18 cellular contexts compared by ENCODE assay signal in genomic region chr19:50202399-50202798, GRCh38. TPM values are rescaled to one million over a fixed set of nuclear protein-coding genes. Genes with fewer than 3 reads are reported as not detected.
DNase-seq lines count a peak whose midpoint lies in the region; ATAC-seq and TF ChIP-seq lines count a peak whose summit lies in the region.
"Had no signal": no experiment of that assay in that cellular context is flagged by ENCODE, and none has a peak within 500 bp of the region (broad histone marks: within the 10 kb centered on the region; RNA-seq: fewer than 3 reads in every experiment).

No MANE protein-coding gene starts in this region.

- H2AFZ ChIP-seq in HCT116 (ENCODE audit: low read depth, low read length, poor library complexity, severe bottlenecking) = peak overlapping the region; percentile 57

- TF ChIP-seq EP300 in tibial nerve (IDR thresholded peaks at IDR 0.05) = no peak

- H3K79me2 ChIP-seq in HCT116 (ENCODE audit: insufficient read depth, low read length) = 0 out of 2 replicates have a peak, but pooled peaks cover 8% of the 10 kb centered on the region

- H3K36me3 ChIP-seq in HCT116 (ENCODE audit: control insufficient read depth in 1 of 2, insufficient read depth in 2 of 2, low read length in 2 of 2) (no peaks in the 10 kb centered on the region), tibial nerve (no peaks in the 10 kb centered on the region)

- peaks cover 25 to 34% of the 10 kb centered on the region in 2 experiments for H3K4me1 ChIP-seq in HCT116 (ENCODE audit: control insufficient read depth in 1 of 2, insufficient read depth in 2 of 2, low read length in 2 of 2)
- H3K4me1 ChIP-seq in tibial nerve = peaks cover 0 to 61% (median 2%) of the 10 kb centered on the region in 4 donors

- CTCF ChIA-PET in HCT116 (lab: Charles Lee) = no interaction called here

- no peak overlapping the region for H3K9ac ChIP-seq in HCT116 (ENCODE audit: low read length)

- POLR2A ChIA-PET in HCT116 (lab: Charles Lee) = no interaction called here

- H3K4me2 ChIP-seq in HCT116 (ENCODE audit: low read length) = peak overlapping the region; percentile 92

- peak overlapping the region; percentile 34 for H3K4me3 Mint-ChIP-seq in neural crest cell
- H3K4me3 Mint-ChIP-seq: CD4-positive, CD25-positive, alpha-beta regulatory T cell had no signal

- H3K4me1 Mint-ChIP-seq in neural crest cell = peaks cover 15% of the 10 kb centered on the region

- RAD21 ChIA-PET in HCT116 (lab: Charles Lee; ENCODE audit: low non-redundant PET in 1 of 2, low total read pairs in 2 of 2, uncharacterized antibody in 2 of 2, unreplicated experiment in 2 of 2) = no interaction called here

- H3K27me3 Mint-ChIP-seq in neural crest cell (ENCODE audit: low read depth) = peaks cover 64% of the 10 kb centered on the region

- H3K9me3 ChIP-seq in HCT116 (ENCODE audit: control insufficient read depth in 1 of 2, insufficient read depth in 1 of 2, low read depth in 1 of 2, low read length in 2 of 2) = no peaks in the 10 kb centered on the region
- no peaks in the 10 kb centered on the region for H3K9me3 ChIP-seq in tibial nerve

- intact Hi-C loops in HCT116 (cut with micrococcal nuclease) = no loop called here

- no peak for ATAC-seq in HCT116
- ATAC-seq: GM12878 had no signal

- H4K20me1 ChIP-seq in HCT116 (ENCODE audit: insufficient read depth) = no peaks in the 10 kb centered on the region

- no peaks in the 10 kb centered on the region for H3K9me3 Mint-ChIP-seq in neural crest cell

- H3K27ac ChIP-seq in HCT116 (ENCODE audit: low read depth, low read length) = no peak overlapping the region
- peak overlapping the region; percentile 69 for H3K27ac ChIP-seq in caudate nucleus (ENCODE audit: low read depth, low read length)
- peak overlapping the region; percentile 9 to 92 (median 68) for H3K27ac ChIP-seq in tibial nerve

- TF ChIP-seq CTCF in HCT116 (IDR thresholded peaks at IDR 0.05 in 2 of 3, conservative IDR thresholded peaks at IDR 0.05 in 1 of 3; ENCODE audit: borderline replicate concordance in 1 of 3, insufficient read depth in 1 of 3, low read depth in 2 of 3, low read length in 2 of 3) = no peak
- TF ChIP-seq CTCF in neural crest cell (conservative IDR thresholded peaks at IDR 0.05) = no peak
- no peak for TF ChIP-seq CTCF in tibial nerve (IDR thresholded peaks at IDR 0.05)
- TF ChIP-seq CTCF in foreskin fibroblast (IDR thresholded peaks at IDR 0.05; ENCODE audit: low read depth, low read length) = no peak

- TF ChIP-seq POLR2A in HCT116 (IDR thresholded peaks at IDR 0.05; ENCODE audit: borderline replicate concordance, extremely low read depth, insufficient read depth, insufficient read length) (no peak), tibial nerve (IDR thresholded peaks at IDR 0.05) (no peak)

- BruUV-seq in HCT116 (replicated peaks; lab: Mats Ljungman, UMichigan) = no TSS peak

- 51 to 65% methylated on average over 3 of the region's 3 CpGs for WGBS in tibial nerve, 2 donors

- DNase-seq in HCT116 (ENCODE audit: low read depth, low spot score) (no peak), caudate nucleus (lab: John Stamatoyannopoulos, UW) (peak in 6 of 61 donors; percentile 5 to 21 (median 12)), neural crest cell (ENCODE audit: low read depth, low spot score) (no peak), tibial nerve (ENCODE audit: low spot score in 2 of 2) (no peak), foreskin fibroblast (no peak), HPDE6-E6E7 (ENCODE audit: extremely low spot score) (no peak), NCI-H2227 (lab: John Stamatoyannopoulos, UW; ENCODE audit: unreplicated experiment) (no peak)
- DNase-seq: AML-193; CD4-positive, CD25-positive, alpha-beta regulatory T cell; DMS79; GOT3; MM.1S; NCI-H1105 treated with DMSO at 0.1 percent for 48 hours; NCI-H187; NCI-H446 treated with DMSO at 0.1 percent for 48 hours had no signal

- H3K9me2 ChIP-seq in HCT116 (ENCODE audit: insufficient read depth) = no peaks in the 10 kb centered on the region

- H3K36me3 Mint-ChIP-seq in neural crest cell (ENCODE audit: low read depth) = no peaks in the 10 kb centered on the region
- H3K36me3 Mint-ChIP-seq: CD4-positive, CD25-positive, alpha-beta regulatory T cell had no signal

- H3K27me3 ChIP-seq in HCT116 (ENCODE audit: insufficient read depth, low read length) (no peaks in the 10 kb centered on the region), tibial nerve (peaks cover 0 to 43% of the 10 kb centered on the region in 2 donors)

- H3K27ac Mint-ChIP-seq in neural crest cell (ENCODE audit: unreplicated experiment) = no peak overlapping the region
- H3K27ac Mint-ChIP-seq: CD4-positive, CD25-positive, alpha-beta regulatory T cell had no signal

- H3K4me3 ChIP-seq in HCT116 (replicated peaks in 1 of 2; ENCODE audit: low read depth in 1 of 2, low read length in 2 of 2) = no peak overlapping the region
- no peak overlapping the region for H3K4me3 ChIP-seq in tibial nerve
- H3K4me3 ChIP-seq in foreskin fibroblast (ENCODE audit: low read depth in 1 of 2, low read length in 2 of 2) = no peak overlapping the region
- H3K4me3 ChIP-seq: GM12878 had no signal

- no peak for TF ChIP-seq RAD21 in HCT116 (IDR thresholded peaks at IDR 0.05; ENCODE audit: low read depth)

TF ChIP-seq in HCT116, 20 proteins besides CTCF, POLR2A, EP300 and RAD21 (continues in another document):
- TF ChIP-seq SRF (IDR thresholded peaks at IDR 0.05; ENCODE audit: low read depth) (no peak), CBX3 (IDR thresholded peaks at IDR 0.05; ENCODE audit: low read depth) (no peak), YY1 (IDR thresholded peaks at IDR 0.05; ENCODE audit: extremely low read depth, insufficient replicate concordance, low read depth, low read length) (no peak), ZNF274 (IDR thresholded peaks at IDR 0.05; ENCODE audit: low read depth, low read length) (no peak), ZFX (IDR thresholded peaks at IDR 0.05) (no peak), SP1 (IDR thresholded peaks at IDR 0.05; ENCODE audit: low read depth) (no peak), TCF7L2 (IDR thresholded peaks at IDR 0.05; ENCODE audit: borderline replicate concordance, extremely low read depth, insufficient read depth, insufficient read length) (no peak), POLR2AphosphoS5 (IDR thresholded peaks at IDR 0.05; ENCODE audit: low read depth, low read length) (no peak), JUND (IDR thresholded peaks at IDR 0.05) (no peak), ELF1 (IDR thresholded peaks at IDR 0.05; ENCODE audit: borderline replicate concordance, low read depth) (no peak), EZH2 (IDR thresholded peaks at IDR 0.05) (no peak)
- TF ChIP-seq, protein P1, sequence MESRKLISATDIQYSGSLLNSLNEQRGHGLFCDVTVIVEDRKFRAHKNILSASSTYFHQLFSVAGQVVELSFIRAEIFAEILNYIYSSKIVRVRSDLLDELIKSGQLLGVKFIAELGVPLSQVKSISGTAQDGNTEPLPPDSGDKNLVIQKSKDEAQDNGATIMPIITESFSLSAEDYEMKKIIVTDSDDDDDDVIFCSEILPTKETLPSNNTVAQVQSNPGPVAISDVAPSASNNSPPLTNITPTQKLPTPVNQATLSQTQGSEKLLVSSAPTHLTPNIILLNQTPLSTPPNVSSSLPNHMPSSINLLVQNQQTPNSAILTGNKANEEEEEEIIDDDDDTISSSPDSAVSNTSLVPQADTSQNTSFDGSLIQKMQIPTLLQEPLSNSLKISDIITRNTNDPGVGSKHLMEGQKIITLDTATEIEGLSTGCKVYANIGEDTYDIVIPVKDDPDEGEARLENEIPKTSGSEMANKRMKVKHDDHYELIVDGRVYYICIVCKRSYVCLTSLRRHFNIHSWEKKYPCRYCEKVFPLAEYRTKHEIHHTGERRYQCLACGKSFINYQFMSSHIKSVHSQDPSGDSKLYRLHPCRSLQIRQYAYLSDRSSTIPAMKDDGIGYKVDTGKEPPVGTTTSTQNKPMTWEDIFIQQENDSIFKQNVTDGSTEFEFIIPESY (IDR thresholded peaks at IDR 0.05; ENCODE audit: extremely low read depth, insufficient replicate concordance, low read length) = no peak
- TF ChIP-seq, protein P2, sequence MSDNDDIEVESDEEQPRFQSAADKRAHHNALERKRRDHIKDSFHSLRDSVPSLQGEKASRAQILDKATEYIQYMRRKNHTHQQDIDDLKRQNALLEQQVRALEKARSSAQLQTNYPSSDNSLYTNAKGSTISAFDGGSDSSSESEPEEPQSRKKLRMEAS (IDR thresholded peaks at IDR 0.05) = no peak
- TF ChIP-seq, protein P3, sequence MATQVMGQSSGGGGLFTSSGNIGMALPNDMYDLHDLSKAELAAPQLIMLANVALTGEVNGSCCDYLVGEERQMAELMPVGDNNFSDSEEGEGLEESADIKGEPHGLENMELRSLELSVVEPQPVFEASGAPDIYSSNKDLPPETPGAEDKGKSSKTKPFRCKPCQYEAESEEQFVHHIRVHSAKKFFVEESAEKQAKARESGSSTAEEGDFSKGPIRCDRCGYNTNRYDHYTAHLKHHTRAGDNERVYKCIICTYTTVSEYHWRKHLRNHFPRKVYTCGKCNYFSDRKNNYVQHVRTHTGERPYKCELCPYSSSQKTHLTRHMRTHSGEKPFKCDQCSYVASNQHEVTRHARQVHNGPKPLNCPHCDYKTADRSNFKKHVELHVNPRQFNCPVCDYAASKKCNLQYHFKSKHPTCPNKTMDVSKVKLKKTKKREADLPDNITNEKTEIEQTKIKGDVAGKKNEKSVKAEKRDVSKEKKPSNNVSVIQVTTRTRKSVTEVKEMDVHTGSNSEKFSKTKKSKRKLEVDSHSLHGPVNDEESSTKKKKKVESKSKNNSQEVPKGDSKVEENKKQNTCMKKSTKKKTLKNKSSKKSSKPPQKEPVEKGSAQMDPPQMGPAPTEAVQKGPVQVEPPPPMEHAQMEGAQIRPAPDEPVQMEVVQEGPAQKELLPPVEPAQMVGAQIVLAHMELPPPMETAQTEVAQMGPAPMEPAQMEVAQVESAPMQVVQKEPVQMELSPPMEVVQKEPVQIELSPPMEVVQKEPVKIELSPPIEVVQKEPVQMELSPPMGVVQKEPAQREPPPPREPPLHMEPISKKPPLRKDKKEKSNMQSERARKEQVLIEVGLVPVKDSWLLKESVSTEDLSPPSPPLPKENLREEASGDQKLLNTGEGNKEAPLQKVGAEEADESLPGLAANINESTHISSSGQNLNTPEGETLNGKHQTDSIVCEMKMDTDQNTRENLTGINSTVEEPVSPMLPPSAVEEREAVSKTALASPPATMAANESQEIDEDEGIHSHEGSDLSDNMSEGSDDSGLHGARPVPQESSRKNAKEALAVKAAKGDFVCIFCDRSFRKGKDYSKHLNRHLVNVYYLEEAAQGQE (IDR thresholded peaks at IDR 0.05; ENCODE audit: low read depth) = no peak
- TF ChIP-seq, protein P4, sequence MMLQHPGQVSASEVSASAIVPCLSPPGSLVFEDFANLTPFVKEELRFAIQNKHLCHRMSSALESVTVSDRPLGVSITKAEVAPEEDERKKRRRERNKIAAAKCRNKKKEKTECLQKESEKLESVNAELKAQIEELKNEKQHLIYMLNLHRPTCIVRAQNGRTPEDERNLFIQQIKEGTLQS (IDR thresholded peaks at IDR 0.05) = no peak

RNA-seq across cellular contexts. Expression of gene MYH14, which starts 1.0 kb away (rescaled TPM):
- total RNA-seq in HCT116 (2021; ENCODE audit: unreplicated experiment) (60.1 TPM), neural crest cell (4.0 and 4.7 TPM in 2 replicates), tibial nerve (10 to 100 TPM; 12.9 to 30.3 (median 15.3) TPM)
- 56.7 and 59.5 TPM in 2 replicates for polyA plus RNA-seq in HCT116 (2012)
- total RNA-seq: CD4-positive, CD25-positive, alpha-beta regulatory T cell had no signal
- polyA plus RNA-seq: CD4-positive, CD25-positive, alpha-beta regulatory T cell had no signal

RNA-seq across cellular contexts. Expression of gene IZUMO2, which starts 39.3 kb away (rescaled TPM):
- total RNA-seq in HCT116 (2021; ENCODE audit: unreplicated experiment) = not detected
- polyA plus RNA-seq in HCT116 (2012) = not detected in 2 replicates
- not detected in 2 replicates for total RNA-seq in neural crest cell
- total RNA-seq in tibial nerve = not detected
- total RNA-seq: CD4-positive, CD25-positive, alpha-beta regulatory T cell; G401; GM12878; Right ventricle myocardium inferior had no signal
- polyA plus RNA-seq: CD4-positive, CD25-positive, alpha-beta regulatory T cell; GM12878 had no signal
